ENCODE assay signal across 28 cellular contexts in the genomic region with DNA sequence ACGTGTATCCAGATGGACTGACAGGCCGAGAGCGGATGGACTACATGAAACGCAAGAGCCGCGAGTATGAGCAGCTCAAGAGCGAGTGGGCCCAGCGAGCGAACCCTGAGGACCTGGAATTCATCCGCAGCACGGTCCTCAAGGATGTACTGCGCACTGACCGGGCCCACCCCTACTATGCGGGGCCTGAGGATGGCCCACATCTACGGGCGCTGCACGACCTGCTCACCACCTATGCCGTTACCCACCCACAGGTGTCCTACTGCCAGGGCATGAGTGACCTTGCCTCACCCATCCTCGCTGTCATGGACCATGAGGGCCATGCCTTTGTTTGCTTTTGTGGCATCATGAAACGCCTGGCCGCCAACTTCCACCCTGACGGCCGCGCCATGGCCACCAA.
"Had no signal": no experiment of that assay in that cellular context is flagged by ENCODE, and none has a peak within 500 bp of the region (broad histone marks: within the 10 kb centered on the region; RNA-seq: fewer than 3 reads in every experiment).

No MANE protein-coding gene starts in this region.

- H3K4me1 ChIP-seq: ascending aorta had no signal

- DNase-seq: activated B cell treated with CpG ODN at 0.5 μM for 24 hours; activated CD4-positive, alpha-beta memory T cell treated with anti-CD3 and anti-CD28 coated beads, Interleukin-2, amount 10 ng/mL, durations not matched to agents 7 days and 5 days; activated CD4-positive, alpha-beta T cell treated with anti-CD3 and anti-CD28 coated beads for 1 hour; activated CD4-positive, alpha-beta T cell treated with anti-CD3 and anti-CD28 coated beads for 4 hours; activated CD4-positive, alpha-beta T cell treated with anti-CD3 and anti-CD28 coated beads, Interleukin-2, amount 10 ng/mL, durations not matched to agents 7 days and 5 days; activated CD4-positive, alpha-beta T cell treated with anti-CD3 and anti-CD28 coated beads, Interleukin-2, amount 50 U/mL, for 48 hours; activated CD8-positive, alpha-beta memory T cell treated with anti-CD3 and anti-CD28 coated beads for 24 hours; activated CD8-positive, alpha-beta memory T cell treated with anti-CD3 and anti-CD28 coated beads, Interleukin-2, amount 10 ng/mL, durations not matched to agents 7 days and 5 days; activated CD8-positive, alpha-beta memory T cell treated with anti-CD3 and anti-CD28 coated beads, Interleukin-2, amount 50 U/mL, for 48 hours; activated CD8-positive, alpha-beta T cell treated with anti-CD3 and anti-CD28 coated beads, Interleukin-2, amount 10 ng/mL, durations not matched to agents 7 days and 5 days; activated effector memory CD4-positive, alpha-beta T cell treated with Interleukin-2 at 50 U/mL for 16 hours; activated gamma-delta T cell; activated naive CD4-positive, alpha-beta T cell treated with anti-CD3 and anti-CD28 coated beads, Interleukin-2, amount 10 ng/mL, durations not matched to agents 7 days and 5 days; activated naive CD4-positive, alpha-beta T cell treated with Interleukin-2 at 50 U/mL for 16 hours; activated naive CD8-positive, alpha-beta T cell treated with anti-CD3 and anti-CD28 coated beads, Interleukin-2, amount 10 ng/mL, durations not matched to agents 7 days and 5 days; activated naive CD8-positive, alpha-beta T cell treated with anti-CD3 and anti-CD28 coated beads, Interleukin-2, amount 50 U/mL, for 24 hours; activated T-cell treated with anti-CD3 and anti-CD28 coated beads, Interleukin-2, amount 50 U/mL, for 24 hours; activated T-cell treated with anti-CD3 and anti-CD28 coated beads, Interleukin-2, amount 50 U/mL, for 48 hours; amygdala; anterior cingulate cortex; caudate nucleus; cerebellar nuclear complex; T-helper 1 cell; T-helper 2 cell; T-helper 9 cell had no signal

- H3K4me3 ChIP-seq: ascending aorta, cardiac muscle cell had no signal

- H3K27ac ChIP-seq: ascending aorta, cardiac muscle cell, VCaP had no signal

- H3K36me3 ChIP-seq: cardiac muscle cell had no signal

- H3K9me3 ChIP-seq: ascending aorta had no signal

- H3K27me3 ChIP-seq: ascending aorta, cardiac muscle cell had no signal

- ATAC-seq: activated CD8-positive, alpha-beta memory T cell treated with anti-CD3 and anti-CD28 coated beads, Interleukin-2, amount 10 ng/mL, durations not matched to agents 7 days and 5 days; activated CD8-positive, alpha-beta T cell treated with anti-CD3 and anti-CD28 coated beads, Interleukin-2, amount 10 ng/mL, durations not matched to agents 7 days and 5 days; activated naive CD8-positive, alpha-beta T cell treated with anti-CD3 and anti-CD28 coated beads, Interleukin-2, amount 50 U/mL, for 24 hours had no signal
